9 cellular contexts compared by ENCODE assay signal in the genomic region with DNA sequence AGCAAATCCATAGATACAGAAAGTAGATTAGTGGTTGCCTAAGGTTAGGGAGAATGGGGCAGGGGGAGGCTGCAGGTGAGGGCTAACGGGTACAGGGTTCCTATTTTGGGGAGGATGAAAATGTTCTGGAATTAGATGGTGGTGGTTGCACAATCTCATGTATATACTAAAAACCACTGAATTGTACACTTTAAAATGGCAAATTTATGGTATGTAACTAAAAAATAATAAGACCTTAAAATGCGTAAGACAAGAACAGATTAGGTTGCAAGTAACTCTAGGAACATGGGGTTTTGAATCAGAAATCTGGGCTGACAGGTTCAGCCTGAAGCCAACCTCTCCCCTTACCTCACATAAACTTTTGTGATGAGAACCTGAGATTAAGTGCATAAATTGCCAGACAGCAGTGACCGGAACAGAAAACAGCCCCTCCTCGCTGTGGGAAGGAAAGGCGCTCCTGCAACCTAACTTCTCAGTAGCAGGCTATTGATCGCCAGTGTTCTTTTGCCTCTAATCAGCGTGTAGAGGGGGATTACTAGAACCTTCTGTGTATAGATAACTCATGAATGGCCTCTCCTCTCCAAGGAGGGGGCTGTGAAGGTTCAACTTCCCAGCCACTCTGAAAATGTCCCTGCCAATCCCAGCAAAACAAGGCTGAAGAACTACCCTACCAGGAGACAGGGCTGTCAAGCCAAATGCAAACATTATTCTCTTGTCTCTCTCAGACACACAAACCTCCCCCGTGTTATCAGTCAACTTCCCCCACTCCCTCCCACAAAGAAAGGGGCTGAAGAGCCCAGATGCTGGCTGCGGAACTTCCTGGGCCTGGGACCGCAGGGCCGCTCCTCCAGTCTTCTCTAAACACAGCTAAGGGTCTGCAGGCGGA. TPM values are rescaled to one million over a fixed set of nuclear protein-coding genes. Genes with fewer than 3 reads are reported as not detected.
DNase-seq lines count a peak whose midpoint lies in the region; TF ChIP-seq lines count a peak whose summit lies in the region.
"Had no signal": no experiment of that assay in that cellular context is flagged by ENCODE, and none has a peak within 500 bp of the region (broad histone marks: within the 10 kb centered on the region; RNA-seq: fewer than 3 reads in every experiment).

No MANE protein-coding gene starts in this region.

- peaks cover 6% of the 10 kb centered on the region for H3K9me3 Mint-ChIP-seq in T-helper 1 cell treated with Interleukin-12 subunit alpha and Interleukin-12 subunit beta and Interleukin-4 antibody, amounts not matched to agents 30 μg/mL and 1 μg/mL, for 36 hours
- H3K9me3 Mint-ChIP-seq in activated CD4-positive, alpha-beta memory T cell treated with anti-CD3 and anti-CD28 coated beads for 36 hours: peaks cover 8% of the 10 kb centered on the region

- CTCF ChIA-PET in activated CD4-positive, alpha-beta memory T cell treated with anti-CD3 and anti-CD28 coated beads for 36 hours (lab: Charles Lee): no interaction called here

- DNase-seq in T-helper 1 cell (no peak), hepatocyte (ENCODE audit: low spot score) (no peak), substantia nigra (lab: John Stamatoyannopoulos, UW) (peak in 3 of 49 donors; percentile 17 to 29 (median 24)), MV-4-11 (lab: John Stamatoyannopoulos, UW) (no peak), NCI-H2081 treated with DMSO at 0.1 percent for 48 hours (lab: John Stamatoyannopoulos, UW) (no peak)
- no peak for DNase-seq in activated CD4-positive, alpha-beta memory T cell treated with anti-CD3 and anti-CD28 coated beads for 36 hours
- DNase-seq in activated effector memory CD4-positive, alpha-beta T cell treated with anti-CD3 and anti-CD28 coated beads, Interleukin-2, amount 50 U/mL, for 16 hours: no peak

- H3K9me2 ChIP-seq in hepatocyte (replicated peaks; ENCODE audit: insufficient read depth): no peaks in the 10 kb centered on the region

- peak overlapping the region; percentile 99 for H3K4me2 ChIP-seq in hepatocyte

- peaks cover 40% of the 10 kb centered on the region for H3K4me1 Mint-ChIP-seq in T-helper 1 cell treated with Interleukin-12 subunit alpha and Interleukin-12 subunit beta and Interleukin-4 antibody, amounts not matched to agents 30 μg/mL and 1 μg/mL, for 36 hours (ENCODE audit: low read depth)
- H3K4me1 Mint-ChIP-seq in activated CD4-positive, alpha-beta memory T cell treated with anti-CD3 and anti-CD28 coated beads for 36 hours (ENCODE audit: low read depth): peaks cover 54% of the 10 kb centered on the region

- H3K27me3 ChIP-seq in hepatocyte: no peaks in the 10 kb centered on the region

- H3K36me3 Mint-ChIP-seq in T-helper 1 cell treated with Interleukin-12 subunit alpha and Interleukin-12 subunit beta and Interleukin-4 antibody, amounts not matched to agents 30 μg/mL and 1 μg/mL, for 36 hours (ENCODE audit: low read depth): peaks cover 23% of the 10 kb centered on the region
- peaks cover 16% of the 10 kb centered on the region for H3K36me3 Mint-ChIP-seq in activated CD4-positive, alpha-beta memory T cell treated with anti-CD3 and anti-CD28 coated beads for 36 hours

- intact Hi-C loops in activated CD4-positive, alpha-beta memory T cell treated with anti-CD3 and anti-CD28 coated beads for 36 hours (cut with micrococcal nuclease): loop anchor here (1.0 to 10.0 kb wide), 5 partner anchors 17 to 719 kb away; a partner anchor contains a TSS

- 42% methylated on average over 12 of the region's 12 CpGs for WGBS in hepatocyte (ENCODE audit: low lambda C conversion rate, missing lambda C conversion rate)

- POLR2A ChIA-PET in activated CD4-positive, alpha-beta memory T cell treated with anti-CD3 and anti-CD28 coated beads for 36 hours (lab: Charles Lee): no interaction called here

- H3K36me3 ChIP-seq in hepatocyte (replicated peaks; ENCODE audit: insufficient read depth, low read depth): no peaks in the 10 kb centered on the region

- H3K4me3 ChIP-seq in hepatocyte: peak overlapping the region; percentile 97

- H3K79me2 ChIP-seq in hepatocyte: peaks cover 64% of the 10 kb centered on the region

- no peak overlapping the region for H2AFZ ChIP-seq in hepatocyte

- peak overlapping the region; percentile 91 for H3K27ac ChIP-seq in hepatocyte
- H3K27ac ChIP-seq in substantia nigra (ENCODE audit: low read depth, low read length, poor library complexity, severe bottlenecking): peak overlapping the region; percentile 88

- peaks cover 8% of the 10 kb centered on the region for H3K27me3 Mint-ChIP-seq in T-helper 1 cell treated with Interleukin-12 subunit alpha and Interleukin-12 subunit beta and Interleukin-4 antibody, amounts not matched to agents 30 μg/mL and 1 μg/mL, for 36 hours (ENCODE audit: low read depth)
- peaks cover 2% of the 10 kb centered on the region for H3K27me3 Mint-ChIP-seq in activated CD4-positive, alpha-beta memory T cell treated with anti-CD3 and anti-CD28 coated beads for 36 hours

- peak overlapping the region; percentile 37 for H3K27ac Mint-ChIP-seq in T-helper 1 cell treated with Interleukin-12 subunit alpha and Interleukin-12 subunit beta and Interleukin-4 antibody, amounts not matched to agents 30 μg/mL and 1 μg/mL, for 36 hours
- peak overlapping the region; percentile 36 for H3K27ac Mint-ChIP-seq in activated CD4-positive, alpha-beta memory T cell treated with anti-CD3 and anti-CD28 coated beads for 36 hours

- no peak for TF ChIP-seq CTCF in hepatocyte (IDR thresholded peaks at IDR 0.05; ENCODE audit: poor library complexity)

- peaks cover 10% of the 10 kb centered on the region for H4K20me1 ChIP-seq in hepatocyte (ENCODE audit: insufficient read depth, poor library complexity, severe bottlenecking)

- peak overlapping the region; percentile 49 for H3K4me3 Mint-ChIP-seq in T-helper 1 cell treated with Interleukin-12 subunit alpha and Interleukin-12 subunit beta and Interleukin-4 antibody, amounts not matched to agents 30 μg/mL and 1 μg/mL, for 36 hours
- peak overlapping the region; percentile 97 for H3K4me3 Mint-ChIP-seq in activated CD4-positive, alpha-beta memory T cell treated with anti-CD3 and anti-CD28 coated beads for 36 hours

- peaks cover 22% of the 10 kb centered on the region for H3K4me1 ChIP-seq in hepatocyte (ENCODE audit: insufficient read depth)

- H3K9me3 ChIP-seq in hepatocyte (ENCODE audit: low read depth): no peaks in the 10 kb centered on the region

RNA-seq across cellular contexts. Expression of a gene that starts 1.9 kb away (rescaled TPM):
- 10 to 100 TPM; 27.4 to 30.2 TPM for total RNA-seq in activated CD4-positive, alpha-beta memory T cell treated with anti-CD3 and anti-CD28 coated beads for 36 hours
- 8.2 and 8.9 TPM in 2 replicates for total RNA-seq in hepatocyte
- 7.4 and 12.2 TPM in 2 replicates for polyA plus RNA-seq in hepatocyte

RNA-seq across cellular contexts. Expression of a gene that starts 24.4 kb away (rescaled TPM):
- not detected for total RNA-seq in activated CD4-positive, alpha-beta memory T cell treated with anti-CD3 and anti-CD28 coated beads for 36 hours
- total RNA-seq in hepatocyte: 0.90 and 2.2 TPM in 2 replicates
- polyA plus RNA-seq in hepatocyte: 0.41 and 0.88 TPM in 2 replicates
- total RNA-seq: activated CD8-positive, alpha-beta memory T cell treated with anti-CD3 and anti-CD28 coated beads for 36 hours had no signal
